8 cellular contexts compared by ENCODE assay signal in genomic region chr11:133078591-133079179, GRCh38.
DNase-seq lines count a peak whose midpoint lies in the region; ATAC-seq, FAIRE-seq and TF ChIP-seq lines count a peak whose summit lies in the region.

No MANE protein-coding gene starts in this region.

- no peak overlapping the region for H3K4me3 ChIP-seq in fibroblast of the aortic adventitia (ENCODE audit: low read depth, low read length)
- H3K4me3 ChIP-seq in pancreas, result no peak overlapping the region

- peaks cover 0 to 4% (median 0%) of the 10 kb centered on the region in 3 donors for H3K4me1 ChIP-seq in pancreas

- FAIRE-seq in pancreas (lab: Jason Lieb, UNC), result no peak

- DNase-seq in CD1c-positive myeloid dendritic cell (ENCODE audit: extremely low spot score), result peak; percentile 32
- DNase-seq in Kasumi-1 (lab: John Stamatoyannopoulos, UW), result peak; percentile 44 to 68
- peak; percentile 3 for DNase-seq in SKM-1 treated with dmso at 0.1 percent for 144 hours (lab: John Stamatoyannopoulos, UW; ENCODE audit: unreplicated experiment)
- DNase-seq in fibroblast of the aortic adventitia (ENCODE audit: low read depth), result peak; percentile 14
- peak in 3 of 6 donors; percentile 45 to 74 (median 51) for DNase-seq in pancreas
- no peak for DNase-seq in effector CD8-positive, alpha-beta T cell (lab: John Stamatoyannopoulos, UW)
- no peak for DNase-seq in NCI-H187 treated with DMSO at 0.1 percent for 48 hours (lab: John Stamatoyannopoulos, UW)

- H3K27me3 ChIP-seq in pancreas, result peaks cover 0 to 18% (median 4%) of the 10 kb centered on the region in 4 donors

- H3K36me3 ChIP-seq in pancreas, result no peaks in the 10 kb centered on the region

- intact Hi-C loops in pancreas (cut with DNase I), result no loop called here

- H3K27ac ChIP-seq in pancreas, result no peak overlapping the region

- H3K9me3 ChIP-seq in pancreas, result no peaks in the 10 kb centered on the region

- ATAC-seq in GM18519 (IDR thresholded peaks at IDR 0.05; ENCODE audit: low FRiP score, unreplicated experiment), result peak; percentile 44
- ATAC-seq in pancreas, result peak in 3 of 4 donors; percentile 58 to 68 (median 61)

- TF ChIP-seq CTCF in fibroblast of the aortic adventitia (IDR thresholded peaks at IDR 0.05; ENCODE audit: insufficient read depth, low read length) (peak; percentile 56), pancreas (IDR thresholded peaks at IDR 0.05) (peak; percentile 59 to 70 (median 61))

- WGBS in pancreas, 2 donors, result 17 to 24% methylated on average over 20 of the region's 20 CpGs

Comparison
In these comparisons a context has a peak if more than half of its experiments do, and no peak if none do; other contexts are left out.
1. DNase-seq: peak in CD1c-positive myeloid dendritic cell (single experiment), Kasumi-1 (2 of 2), SKM-1 treated with dmso at 0.1 percent for 144 hours (single experiment) and fibroblast of the aortic adventitia (single experiment); none in effector CD8-positive, alpha-beta T cell (single experiment) and NCI-H187 treated with DMSO at 0.1 percent for 48 hours (single experiment).